In genomic region chr22:46335201-46336118, GRCh38 we compare ENCODE assay signal across 1 cellular context.
TF ChIP-seq lines count a peak whose summit lies in the region.

TRMU (plus strand) TSS chr22:46335714; CDS start chr22:46335765, 51 bp downstream.

TF ChIP-seq in HepG2, 621 proteins besides CTCF, POLR2A, EP300 and RAD21 (continued from another document and continues in another):
- TF ChIP-seq PRDM10 (CRISPR knock-in tag; IDR thresholded peaks at IDR 0.05; ENCODE audit: low read depth): peak; percentile 72; the same call in 1 of the 2 replicates
- no peak for TF ChIP-seq ZNF577 (CRISPR knock-in tag; IDR thresholded peaks at IDR 0.05; ENCODE audit: borderline replicate concordance, low read depth)
- peak; percentile 70; the same call in 1 of the 2 replicates for TF ChIP-seq NCOA2 (CRISPR knock-in tag; IDR thresholded peaks at IDR 0.05)
- no peak for TF ChIP-seq PHB2 (IDR thresholded peaks at IDR 0.05; ENCODE audit: partially characterized antibody)
- peak; percentile 85 for TF ChIP-seq ZNF800 (CRISPR knock-in tag; IDR thresholded peaks at IDR 0.05)
- peak; percentile 99 for TF ChIP-seq GABPA (IDR thresholded peaks at IDR 0.05; ENCODE audit: low read depth, low read length)
- TF ChIP-seq GABPA (CRISPR knock-in tag; IDR thresholded peaks at IDR 0.05; ENCODE audit: low read depth): peak; percentile 92
- TF ChIP-seq HHEX (CRISPR knock-in tag; IDR thresholded peaks at IDR 0.05): no peak
- TF ChIP-seq NFATC3 (CRISPR knock-in tag; IDR thresholded peaks at IDR 0.05): no peak
- no peak for TF ChIP-seq FOXO4 (CRISPR knock-in tag; conservative IDR thresholded peaks at IDR 0.05)
- TF ChIP-seq ZNF383 (CRISPR knock-in tag; IDR thresholded peaks at IDR 0.05; ENCODE audit: borderline replicate concordance): no peak
- peak; percentile 49 for TF ChIP-seq HNF4A (CRISPR knock-in tag; IDR thresholded peaks at IDR 0.05)
- TF ChIP-seq NAIF1 (CRISPR knock-in tag; IDR thresholded peaks at IDR 0.05; ENCODE audit: borderline replicate concordance): peak; percentile 57; the same call in 1 of the 2 replicates
- TF ChIP-seq HNF1B (CRISPR knock-in tag; IDR thresholded peaks at IDR 0.05): peak; percentile 60; the same call in 1 of the 2 replicates
- no peak for TF ChIP-seq NCOA5 (CRISPR knock-in tag; IDR thresholded peaks at IDR 0.05)
- no peak for TF ChIP-seq IRX3 (CRISPR knock-in tag; IDR thresholded peaks at IDR 0.05; ENCODE audit: borderline replicate concordance, low read depth)
- peak; percentile 80; the same call in 1 of the 2 replicates for TF ChIP-seq ZNF441 (CRISPR knock-in tag; IDR thresholded peaks at IDR 0.05; ENCODE audit: borderline replicate concordance)
- no peak; the same call in 1 of the 2 replicates for TF ChIP-seq DNMT3B (CRISPR knock-in tag; conservative IDR thresholded peaks at IDR 0.05)
- TF ChIP-seq ZFP1 (CRISPR knock-in tag; IDR thresholded peaks at IDR 0.05): no peak
- 0 out of 2 replicates have a peak, but pooled peaks have one; percentile 24 for TF ChIP-seq ZNF770 (CRISPR knock-in tag; IDR thresholded peaks at IDR 0.05)
- peak; percentile 97 for TF ChIP-seq HNRNPLL (IDR thresholded peaks at IDR 0.05; ENCODE audit: low read depth, low read length, poor library complexity, severe bottlenecking)
- peak; percentile 98 for TF ChIP-seq GATAD1 (CRISPR knock-in tag; IDR thresholded peaks at IDR 0.05)
- peak; percentile 81; the same call in 1 of the 2 replicates for TF ChIP-seq MEIS1 (CRISPR knock-in tag; IDR thresholded peaks at IDR 0.05; ENCODE audit: borderline replicate concordance)
- TF ChIP-seq ZNF687 (CRISPR knock-in tag; IDR thresholded peaks at IDR 0.05): peak; percentile 94
- TF ChIP-seq HOXA7 (CRISPR knock-in tag; IDR thresholded peaks at IDR 0.05): no peak
- peak; percentile 91 for TF ChIP-seq ZFP91 (CRISPR knock-in tag; IDR thresholded peaks at IDR 0.05; ENCODE audit: borderline replicate concordance)
- peak; percentile 73 for TF ChIP-seq ZNF335 (CRISPR knock-in tag; IDR thresholded peaks at IDR 0.05)
- TF ChIP-seq FOSL1 (CRISPR knock-in tag; IDR thresholded peaks at IDR 0.05; ENCODE audit: borderline replicate concordance): no peak
- no peak for TF ChIP-seq ZNF225 (CRISPR knock-in tag; IDR thresholded peaks at IDR 0.05)
- TF ChIP-seq TFDP1 (CRISPR knock-in tag; IDR thresholded peaks at IDR 0.05; ENCODE audit: borderline replicate concordance): peak; percentile 84; the same call in 1 of the 2 replicates
- TF ChIP-seq ONECUT2 (CRISPR knock-in tag; IDR thresholded peaks at IDR 0.05): no peak
- TF ChIP-seq EEA1 (CRISPR knock-in tag; IDR thresholded peaks at IDR 0.05; ENCODE audit: borderline replicate concordance): no peak
- TF ChIP-seq ZNF281 (CRISPR knock-in tag; IDR thresholded peaks at IDR 0.05; ENCODE audit: borderline replicate concordance): no peak
- TF ChIP-seq ZNF670 (CRISPR knock-in tag; IDR thresholded peaks at IDR 0.05; ENCODE audit: borderline replicate concordance): no peak
- peak; percentile 96 for TF ChIP-seq IRF2 (CRISPR knock-in tag; IDR thresholded peaks at IDR 0.05)
- no peak for TF ChIP-seq SYNCRIP (IDR thresholded peaks at IDR 0.05; ENCODE audit: insufficient read depth, low read depth, low read length)
- peak; percentile 93 for TF ChIP-seq NFKBIZ (CRISPR knock-in tag; IDR thresholded peaks at IDR 0.05)
- TF ChIP-seq CBX5 (CRISPR knock-in tag; IDR thresholded peaks at IDR 0.05; ENCODE audit: borderline replicate concordance): peak; percentile 84
- peak; percentile 71; the same call in 1 of the 2 replicates for TF ChIP-seq ZNF160 (CRISPR knock-in tag; IDR thresholded peaks at IDR 0.05)
